ENCODE assay signal across 23 cellular contexts in the genomic region with DNA sequence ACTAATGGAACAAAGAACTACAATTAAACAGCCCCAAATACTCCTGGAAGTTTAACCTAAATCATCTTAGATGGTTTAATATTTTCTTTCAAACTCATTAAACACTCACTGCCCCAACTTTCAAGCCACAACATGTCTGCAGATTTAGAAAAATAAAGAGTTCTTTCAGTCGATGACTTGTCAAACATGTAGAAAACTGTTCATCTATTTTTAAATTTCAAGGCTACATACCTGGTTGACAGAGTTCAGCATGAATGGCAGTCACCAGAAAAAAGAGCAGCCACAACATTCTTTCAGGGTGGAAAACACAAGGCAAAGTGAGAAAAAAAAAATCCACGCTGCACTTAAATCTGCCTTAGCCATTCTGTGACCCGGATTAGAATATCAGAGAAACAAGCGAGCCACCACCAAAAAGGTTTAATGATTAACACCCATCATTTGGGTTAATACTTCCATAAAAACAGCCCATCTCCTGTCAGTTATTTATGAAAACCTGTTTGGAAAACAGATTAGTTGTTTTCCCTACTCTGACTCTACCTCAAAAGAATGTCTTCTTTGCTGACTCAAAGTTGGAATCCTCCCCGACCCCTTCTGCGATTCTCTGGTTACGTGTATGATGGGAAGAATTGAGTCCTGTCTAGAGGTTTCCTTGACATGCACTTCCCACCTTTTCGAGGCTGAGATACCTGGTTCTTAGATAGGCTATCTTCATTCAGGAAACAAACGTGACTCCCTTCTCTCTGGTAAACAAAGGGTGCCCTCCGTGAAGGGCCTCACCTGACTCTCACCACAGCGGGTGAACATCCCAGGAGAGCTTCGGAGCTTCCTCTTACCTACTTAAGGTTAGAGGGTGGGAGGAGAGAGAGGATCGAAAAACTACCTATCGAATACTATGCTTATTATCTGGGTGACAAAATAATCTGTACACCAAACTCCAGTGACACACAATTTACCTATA. TPM values are rescaled to one million over a fixed set of nuclear protein-coding genes. Genes with fewer than 3 reads are reported as not detected.
A peak's percentile ranks its signal among the peaks of the same experiment; 100 is the strongest.
DNase-seq lines count a peak whose midpoint lies in the region; ATAC-seq, FAIRE-seq and TF ChIP-seq lines count a peak whose summit lies in the region.
"Had no signal": no experiment of that assay in that cellular context is flagged by ENCODE, and none has a peak within 500 bp of the region (broad histone marks: within the 10 kb centered on the region; RNA-seq: fewer than 3 reads in every experiment).

A gene with protein sequence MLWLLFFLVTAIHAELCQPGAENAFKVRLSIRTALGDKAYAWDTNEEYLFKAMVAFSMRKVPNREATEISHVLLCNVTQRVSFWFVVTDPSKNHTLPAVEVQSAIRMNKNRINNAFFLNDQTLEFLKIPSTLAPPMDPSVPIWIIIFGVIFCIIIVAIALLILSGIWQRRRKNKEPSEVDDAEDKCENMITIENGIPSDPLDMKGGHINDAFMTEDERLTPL (minus strand): TSS at position 319 of the 958 bp plus-strand sequence. CDS start 30 bp downstream, at position 289.

- ATAC-seq in PC-3 (peak; percentile 60), HepG2 (no peak), HG02678 (IDR thresholded peaks at IDR 0.05; ENCODE audit: unreplicated experiment) (no peak)
- ATAC-seq: upper lobe of right lung, WTC11 had no signal

- CTCF ChIA-PET in Caco-2 (lab: Charles Lee) (no interaction called here), PC-3 (lab: Charles Lee) (no interaction called here), HepG2 (lab: Yijun Ruan, JAX; ENCODE audit: low intra/inter-chr PET ratio, low total read pairs) (no interaction called here)

- intact Hi-C loops in Caco-2 (cut with micrococcal nuclease; ENCODE audit: unreplicated experiment) (no loop called here), PC-3 (cut with micrococcal nuclease) (loop anchor here (5.0 kb wide), 2 partner anchors 57 to 72 kb away; no protein-coding TSS in a partner anchor), HepG2 (cut with micrococcal nuclease; ENCODE audit: unreplicated experiment) (no loop called here), CD14-positive monocyte (cut with micrococcal nuclease) (no loop called here)

- in situ Hi-C loops in HepG2 (cut with HindIII; ENCODE audit: extremely low pct_ligation_motif_present, low pct_unique_long_range_greater_than_20kb) = no loop called here

- H3K9me3 Mint-ChIP-seq in Caco-2 (ENCODE audit: unreplicated experiment) = no peaks in the 10 kb centered on the region
- peaks cover 0 to 3% (median 0%) of the 10 kb centered on the region in 7 donors for H3K9me3 Mint-ChIP-seq in CD14-positive monocyte
- H3K9me3 Mint-ChIP-seq: activated naive CD8-positive, alpha-beta T cell treated with anti-CD3 and anti-CD28 coated beads, Interleukin-2, amount 10 ng/mL, durations not matched to agents 7 days and 5 days; memory B cell; naive B cell; WTC11 had no signal

- H3K79me2 ChIP-seq in PC-3 (ENCODE audit: low read length) (no peaks in the 10 kb centered on the region), HepG2 (ENCODE audit: insufficient read depth, low read length) (no peaks in the 10 kb centered on the region)

- H3K9ac ChIP-seq in PC-3 (ENCODE audit: low read length) (peak within 1 kb of the TSS; percentile 81), HepG2 (ENCODE audit: insufficient read depth, low read depth, low read length) (no peak within 1 kb of the TSS)
- H3K9ac ChIP-seq: GM23248 had no signal

- TF ChIP-seq POLR2A in HepG2 (IDR thresholded peaks at IDR 0.05; ENCODE audit: insufficient read depth in 1 of 2, low read depth in 2 of 2, low read length in 2 of 2) = no peak

- no peak for FAIRE-seq in HepG2 (lab: Jason Lieb, UNC)

- H3K4me3 Mint-ChIP-seq in Caco-2 (ENCODE audit: unreplicated experiment) (peak within 1 kb of the TSS; percentile 27), CD14-positive monocyte (no peak within 1 kb of the TSS)
- H3K4me3 Mint-ChIP-seq: activated naive CD8-positive, alpha-beta T cell treated with anti-CD3 and anti-CD28 coated beads, Interleukin-2, amount 10 ng/mL, durations not matched to agents 7 days and 5 days; memory B cell; naive B cell; WTC11 had no signal

- POLR2A ChIA-PET in Caco-2 (lab: Charles Lee) (no interaction called here), PC-3 (lab: Charles Lee; ENCODE audit: unreplicated experiment) (no interaction called here), HepG2 (lab: Yijun Ruan, JAX) (no interaction called here)

- H3K27me3 Mint-ChIP-seq in Caco-2 (ENCODE audit: insufficient read depth, unreplicated experiment) = no peaks in the 10 kb centered on the region
- H3K27me3 Mint-ChIP-seq in CD14-positive monocyte (ENCODE audit: low read depth in 3 of 3) = peaks cover 5 to 60% (median 7%) of the 10 kb centered on the region in 3 donors

- H3K9me3 ChIP-seq in Caco-2 (no peaks in the 10 kb centered on the region), PC-3 (ENCODE audit: low read length) (no peaks in the 10 kb centered on the region), HepG2 (ENCODE audit: low read length) (no peaks in the 10 kb centered on the region)
- H3K9me3 ChIP-seq: stomach, upper lobe of right lung had no signal

- BruUV-seq in Caco-2 (replicated peaks; lab: Mats Ljungman, UMichigan) = no TSS peak
- BruUV-seq in PC-3 (replicated peaks; lab: Mats Ljungman, UMichigan) = TSS peak; percentile 75
- BruUV-seq in HepG2 (replicated peaks; lab: Mats Ljungman, UMichigan) = no TSS peak

- TF ChIP-seq RAD21 in HepG2 (CRISPR knock-in tag; IDR thresholded peaks at IDR 0.05) = no peak

- peak within 1 kb of the TSS; percentile 86 for H3K4me2 ChIP-seq in PC-3 (ENCODE audit: low read length)
- peak within 1 kb of the TSS; percentile 39 for H3K4me2 ChIP-seq in HepG2 (ENCODE audit: low read depth, low read length)

- peak within 1 kb of the TSS; percentile 95 for H3K27ac ChIP-seq in PC-3 (ENCODE audit: low read length)
- H3K27ac ChIP-seq in epithelial cell of prostate = peak within 1 kb of the TSS; percentile 84
- H3K27ac ChIP-seq in HepG2 (ENCODE audit: extremely low read length, insufficient read depth, low read length) = no peak within 1 kb of the TSS
- H3K27ac ChIP-seq: GM23248, stomach, upper lobe of right lung had no signal

- H3K9me2 ChIP-seq in PC-3 (replicated peaks; ENCODE audit: low read length) = no peaks in the 10 kb centered on the region

- H3K36me3 ChIP-seq in Caco-2 (ENCODE audit: control insufficient read depth, insufficient read depth, low read length) = no peaks in the 10 kb centered on the region
- H3K36me3 ChIP-seq in PC-3 (ENCODE audit: low read depth, low read length) = no peaks in the 10 kb centered on the region
- no peaks in the 10 kb centered on the region for H3K36me3 ChIP-seq in HepG2 (replicated peaks in 1 of 2; ENCODE audit: control insufficient read depth in 1 of 2, insufficient read depth in 2 of 2, low read length in 2 of 2)
- H3K36me3 ChIP-seq: stomach, upper lobe of right lung had no signal

- H3K4me1 ChIP-seq in Caco-2 (0 out of 2 replicates have a peak, but pooled peaks cover 4% of the 10 kb centered on the region), PC-3 (ENCODE audit: insufficient read depth, low read length) (peaks cover 35% of the 10 kb centered on the region), HepG2 (ENCODE audit: insufficient read depth, low read length) (0 out of 2 replicates have a peak, but pooled peaks cover 11% of the 10 kb centered on the region)
- H3K4me1 ChIP-seq: stomach, upper lobe of right lung had no signal

- H3K4me1 Mint-ChIP-seq in Caco-2 (ENCODE audit: low read depth, unreplicated experiment) (peaks cover 13% of the 10 kb centered on the region), CD14-positive monocyte (peaks cover 4% of the 10 kb centered on the region)
- H3K4me1 Mint-ChIP-seq: activated naive CD8-positive, alpha-beta T cell treated with anti-CD3 and anti-CD28 coated beads, Interleukin-2, amount 10 ng/mL, durations not matched to agents 7 days and 5 days; memory B cell; naive B cell had no signal

- no peaks in the 10 kb centered on the region for H3F3A ChIP-seq in PC-3 (ENCODE audit: low read length, unreplicated experiment)

- H3K27me3 ChIP-seq in Caco-2 (replicated peaks; ENCODE audit: control insufficient read depth, insufficient read depth, low read length) (no peaks in the 10 kb centered on the region), PC-3 (ENCODE audit: low read length) (no peaks in the 10 kb centered on the region), HepG2 (ENCODE audit: control insufficient read depth in 1 of 2, insufficient read depth in 2 of 2, low read length in 2 of 2) (no peaks in the 10 kb centered on the region)
- H3K27me3 ChIP-seq: upper lobe of right lung had no signal

- under 1% methylated on average over 7 of the region's 14 CpGs for WGBS in HepG2 (ENCODE audit: low lambda C conversion rate)

- DNase-seq in Caco-2 (no peak), PC-3 (peak; percentile 82), epithelial cell of prostate (ENCODE audit: low read depth, low spot score) (peak; percentile 44), HepG2 (ENCODE audit: low spot score) (no peak), LoVo (ENCODE audit: low spot score) (no peak), anterior cingulate cortex (lab: John Stamatoyannopoulos, UW) (no peak), CD14-positive monocyte (ENCODE audit: low spot score) (no peak)
- DNase-seq: activated naive CD8-positive, alpha-beta T cell treated with anti-CD3 and anti-CD28 coated beads, Interleukin-2, amount 10 ng/mL, durations not matched to agents 7 days and 5 days; COR-L47; dermis blood vessel endothelial cell; GM23248; KG1; MV-4-11; naive B cell; occipital lobe; stimulated activated CD4-positive, alpha-beta T cell treated with anti-CD3 and anti-CD28 coated beads, Interleukin-12 subunit alpha, Interleukin-12 subunit beta, amount 100 ng/mL, for 4 hours; stomach; T1000; upper lobe of right lung had no signal

- H3K27ac Mint-ChIP-seq in Caco-2 (ENCODE audit: unreplicated experiment) (no peak within 1 kb of the TSS), CD14-positive monocyte (no peak within 1 kb of the TSS)
- H3K27ac Mint-ChIP-seq: activated naive CD8-positive, alpha-beta T cell treated with anti-CD3 and anti-CD28 coated beads, Interleukin-2, amount 10 ng/mL, durations not matched to agents 7 days and 5 days; memory B cell; naive B cell; WTC11 had no signal

- H2AFZ ChIP-seq in PC-3 (ENCODE audit: low read length) (peak within 1 kb of the TSS; percentile 66), HepG2 (ENCODE audit: low read length) (no peak within 1 kb of the TSS)
- H2AFZ ChIP-seq: GM23248 had no signal

- no peak within 1 kb of the TSS for H3K4me3 ChIP-seq in Caco-2 (ENCODE audit: low read depth, low read length)
- H3K4me3 ChIP-seq in PC-3 (ENCODE audit: low read length) = peak within 1 kb of the TSS; percentile 60
- no peak within 1 kb of the TSS for H3K4me3 ChIP-seq in HepG2 (replicated peaks in 1 of 3; ENCODE audit: insufficient read depth in 1 of 3, low read depth in 2 of 3, low read length in 3 of 3)
- H3K4me3 ChIP-seq: GM23248, stomach, upper lobe of right lung had no signal

- H4K20me1 ChIP-seq in PC-3 (ENCODE audit: low read length) (no peaks in the 10 kb centered on the region), HepG2 (ENCODE audit: insufficient read depth, low read length) (no peaks in the 10 kb centered on the region)

- TF ChIP-seq EP300 in HepG2 (IDR thresholded peaks at IDR 0.05; ENCODE audit: low read depth in 2 of 2, low read length in 2 of 2) (no peak), HepG2 (CRISPR knock-in tag; IDR thresholded peaks at IDR 0.05; ENCODE audit: borderline replicate concordance) (no peak)

- TF ChIP-seq CTCF in Caco-2 (IDR thresholded peaks at IDR 0.05; ENCODE audit: insufficient read depth in 1 of 2, low read depth in 1 of 2, low read length in 1 of 2, severe bottlenecking in 1 of 2, unreplicated experiment in 1 of 2) = no peak
- no peak for TF ChIP-seq CTCF in PC-3 (conservative IDR thresholded peaks at IDR 0.05; ENCODE audit: low read depth, low read length)
- no peak for TF ChIP-seq CTCF in HepG2 (CRISPR knock-in tag; IDR thresholded peaks at IDR 0.05)
- TF ChIP-seq CTCF in CD14-positive monocyte (IDR thresholded peaks at IDR 0.05) = no peak

- H3K36me3 Mint-ChIP-seq in Caco-2 (ENCODE audit: insufficient read depth, unreplicated experiment) = peaks cover 4% of the 10 kb centered on the region
- no peaks in the 10 kb centered on the region for H3K36me3 Mint-ChIP-seq in CD14-positive monocyte
- H3K36me3 Mint-ChIP-seq: activated naive CD8-positive, alpha-beta T cell treated with anti-CD3 and anti-CD28 coated beads, Interleukin-2, amount 10 ng/mL, durations not matched to agents 7 days and 5 days; naive B cell; WTC11 had no signal

RNA-seq across cellular contexts. Expression of the gene that starts here (rescaled TPM):
- 1.7 and 2.1 TPM in 2 replicates for total RNA-seq in Caco-2 (2022)
- total RNA-seq in PC-3 (2014; rRNA removed) = 6.1 and 9.1 TPM in 2 replicates
- total RNA-seq in HepG2 (2016; rRNA removed; fragmentation: Illumina TruSeq; extraction: Trizol) = 0.17 and 0.53 TPM in 2 replicates
- 0.20 TPM in 1 of 2 replicates, not detected in the other for total RNA-seq in HepG2 (2016; cell fraction: cytosol; rRNA removed; fragmentation: Illumina TruSeq; extraction: Trizol; ENCODE audit: low read depth)
- total RNA-seq in HepG2 (2016; cell fraction: insoluble cytoplasmic fraction; rRNA removed; fragmentation: Illumina TruSeq; extraction: Trizol) = 0.27 and 0.52 TPM in 2 replicates
- total RNA-seq in HepG2 (2016; cell fraction: membrane; rRNA removed; fragmentation: Illumina TruSeq; extraction: Trizol) = 0.34 and 0.46 TPM in 2 replicates
- 0.96 and 0.97 TPM in 2 replicates for total RNA-seq in HepG2 (2016; cell fraction: nucleus; rRNA removed; fragmentation: Illumina TruSeq; extraction: Trizol)
- polyA plus RNA-seq in HepG2 (2011; rRNA removed) = 0.37 and 0.39 TPM in 2 replicates
- polyA plus RNA-seq in HepG2 (2011; cell fraction: cytosol; rRNA removed) = 0.17 and 0.31 TPM in 2 replicates
- polyA plus RNA-seq in HepG2 (2011; cell fraction: nucleus; rRNA removed) = 0.16 and 0.28 TPM in 2 replicates
- 0.51 and 1.7 TPM in 2 replicates for polyA plus RNA-seq in HepG2 (2012)
- 0.24 and 0.27 TPM in 2 replicates for polyA plus RNA-seq in HepG2 (2016; cell fraction: cytosol; fragmentation: Illumina TruSeq; extraction: Trizol; ENCODE audit: low read depth)
- polyA plus RNA-seq in HepG2 (2016; cell fraction: insoluble cytoplasmic fraction; fragmentation: Illumina TruSeq; extraction: Trizol; ENCODE audit: low read depth) = 0.61 and 0.75 TPM in 2 replicates
- 0.29 and 0.47 TPM in 2 replicates for polyA plus RNA-seq in HepG2 (2016; cell fraction: membrane; fragmentation: Illumina TruSeq; extraction: Trizol; ENCODE audit: low read depth)
- 0.67 and 1.5 TPM in 2 replicates for polyA plus RNA-seq in HepG2 (2016; cell fraction: nucleus; fragmentation: Illumina TruSeq; extraction: Trizol; ENCODE audit: insufficient read depth, low read depth)
- polyA minus RNA-seq in HepG2 (2011; rRNA and poly(A)+ RNA removed; ENCODE audit: low replicate concordance) = not detected in 2 replicates
- not detected in 2 replicates for polyA minus RNA-seq in HepG2 (2011; cell fraction: cytosol; rRNA and poly(A)+ RNA removed)
- 0.50 TPM in 1 of 2 replicates, not detected in the other for polyA minus RNA-seq in HepG2 (2011; cell fraction: nucleus; rRNA and poly(A)+ RNA removed)
- not detected for polyA plus RNA-seq in CD14-positive monocyte
- total RNA-seq: A673 had no signal

Comparison
In these comparisons a context has a peak if more than half of its experiments do, and no peak if none do; other contexts are left out.
1. DNase-seq: peak in PC-3 (single experiment) and epithelial cell of prostate (single experiment); none in Caco-2 (0 of 2), HepG2 (single experiment), LoVo (single experiment), anterior cingulate cortex (0 of 58) and CD14-positive monocyte (single experiment).